In genomic region chr10:84256510-84257342, GRCh38 we compare ENCODE assay signal across 8 cellular contexts. TPM values are rescaled to one million over a fixed set of nuclear protein-coding genes. Genes with fewer than 3 reads are reported as not detected.
A peak's percentile ranks its signal among the peaks of the same experiment; 100 is the strongest.
DNase-seq lines count a peak whose midpoint lies in the region; ATAC-seq and TF ChIP-seq lines count a peak whose summit lies in the region.

No MANE protein-coding gene starts in this region.

- H3K27ac ChIP-seq in brain microvascular endothelial cell (no peak overlapping the region), sigmoid colon (no peak overlapping the region)

- WGBS in sigmoid colon, 2 donors, result 36 to 39% methylated on average over 35 of the region's 35 CpGs

- in situ Hi-C loops in SK-MEL-5 (cut with HindIII; ENCODE audit: low pct_unique_long_range_greater_than_20kb, low sequenced_read_pairs), result no loop called here
- in situ Hi-C loops in brain microvascular endothelial cell (cut with HindIII; ENCODE audit: low pct_ligation_motif_present, low sequenced_read_pairs), result loop anchor here (25.0 kb wide), 1 partner anchor 281 kb away; no protein-coding TSS in a partner anchor
- in situ Hi-C loops in G401 (cut with HindIII; ENCODE audit: low sequenced_read_pairs), result loop anchor here (25.0 kb wide), 1 partner anchor 256 kb away; no protein-coding TSS in a partner anchor

- no peaks in the 10 kb centered on the region for H3K27me3 ChIP-seq in brain microvascular endothelial cell (replicated peaks)
- peaks cover 0 to 15% (median 7%) of the 10 kb centered on the region in 3 donors for H3K27me3 ChIP-seq in sigmoid colon

- H3K9me3 ChIP-seq in sigmoid colon, result no peaks in the 10 kb centered on the region

- intact Hi-C loops in left colon (cut with DNase I, micrococcal nuclease), result no loop called here
- intact Hi-C loops in sigmoid colon (cut with DNase I), result loop anchor here (5.0 kb wide), 1 partner anchor 109 kb away; no protein-coding TSS in a partner anchor

- no peak for TF ChIP-seq POLR2A in sigmoid colon (IDR thresholded peaks at IDR 0.05)

- H3K4me3 ChIP-seq in brain microvascular endothelial cell (ENCODE audit: low read depth, low read length), result no peak overlapping the region
- no peak overlapping the region for H3K4me3 ChIP-seq in sigmoid colon

- H3K36me3 ChIP-seq in brain microvascular endothelial cell (replicated peaks) (no peaks in the 10 kb centered on the region), sigmoid colon (no peaks in the 10 kb centered on the region)

- DNase-seq in AG08395 (ENCODE audit: low spot score) (peak; percentile 41), SK-MEL-5 (ENCODE audit: low read depth, low spot score) (peak; percentile 64), brain microvascular endothelial cell (peak; percentile 31), left colon (peak in 1 of 2 donors; percentile 65), G401 (ENCODE audit: low spot score) (no peak), sigmoid colon (no peak)
- DNase-seq in stimulated activated CD8-positive, alpha-beta memory T cell treated with anti-CD3 and anti-CD28 coated beads, Interleukin-2, amount 100 ng/mL, for 48 hours (ENCODE audit: low read depth in 2 of 2), result peak; percentile 47 to 48

- TF ChIP-seq CTCF in brain microvascular endothelial cell (IDR thresholded peaks at IDR 0.05; ENCODE audit: low read depth, low read length, missing control alignments) (peak; percentile 84), sigmoid colon (IDR thresholded peaks at IDR 0.05) (peak in 1 of 4 experiments; percentile 38)

- H3K4me1 ChIP-seq in sigmoid colon, result no peaks in the 10 kb centered on the region

- no peak for TF ChIP-seq EP300 in sigmoid colon (IDR thresholded peaks at IDR 0.05)

- ATAC-seq in GM21367 (IDR thresholded peaks at IDR 0.05; ENCODE audit: unreplicated experiment), result peak; percentile 66
- peak; percentile 75 for ATAC-seq in left colon

RNA-seq across cellular contexts. Expression of gene RGR, which starts 11.9 kb away (rescaled TPM):
- total RNA-seq in SK-MEL-5 (2014; rRNA removed; shearing (Covaris generic)), result 3.8 and 4.5 TPM in 2 replicates
- polyA plus RNA-seq in SK-MEL-5 (2015; cell fraction: cytosol; rRNA removed), result 4.8 and 6.9 TPM in 2 replicates
- 13.1 and 31.3 TPM in 2 replicates for polyA plus RNA-seq in SK-MEL-5 (2015; cell fraction: nucleus; rRNA removed)
- under 1 TPM in 1 of 2 donors, not detected in 1; 0.39 TPM for total RNA-seq in left colon
- not detected in 2 replicates for total RNA-seq in G401 (2014; rRNA removed; shearing (Covaris generic))
- total RNA-seq in sigmoid colon, result 1 to 10 TPM in 2 of 4 donors, under 1 TPM in 1, not detected in 1; 0.82 to 3.6 (median 1.4) TPM
- polyA plus RNA-seq in sigmoid colon, result not detected

RNA-seq across cellular contexts. Expression of gene LRIT1, which starts 15.4 kb away (rescaled TPM):
- not detected in 2 replicates for total RNA-seq in SK-MEL-5 (2014; rRNA removed; shearing (Covaris generic))
- not detected in 2 replicates for polyA plus RNA-seq in SK-MEL-5 (2015; cell fraction: cytosol; rRNA removed)
- not detected in 2 replicates for polyA plus RNA-seq in SK-MEL-5 (2015; cell fraction: nucleus; rRNA removed)
- not detected for total RNA-seq in left colon
- not detected in 2 replicates for total RNA-seq in G401 (2014; rRNA removed; shearing (Covaris generic))
- total RNA-seq in sigmoid colon, result not detected
- polyA plus RNA-seq in sigmoid colon, result not detected

RNA-seq across cellular contexts. Expression of gene LRIT2, which starts 31.4 kb away (rescaled TPM):
- total RNA-seq in SK-MEL-5 (2014; rRNA removed; shearing (Covaris generic)), result not detected in 2 replicates
- not detected in 2 replicates for polyA plus RNA-seq in SK-MEL-5 (2015; cell fraction: cytosol; rRNA removed)
- polyA plus RNA-seq in SK-MEL-5 (2015; cell fraction: nucleus; rRNA removed), result not detected in 2 replicates
- total RNA-seq in left colon, result not detected
- total RNA-seq in G401 (2014; rRNA removed; shearing (Covaris generic)), result not detected in 2 replicates
- total RNA-seq in sigmoid colon, result not detected
- polyA plus RNA-seq in sigmoid colon, result under 1 TPM in 1 of 3 donors, not detected in 2; 0.03 TPM

Comparison
In these comparisons a context has a peak if more than half of its experiments do, and no peak if none do; other contexts are left out.
1. DNase-seq: peak in AG08395 (single experiment), SK-MEL-5 (single experiment), brain microvascular endothelial cell (single experiment) and stimulated activated CD8-positive, alpha-beta memory T cell treated with anti-CD3 and anti-CD28 coated beads, Interleukin-2, amount 100 ng/mL, for 48 hours (2 of 2); none in G401 (single experiment) and sigmoid colon (single experiment).